ENCODE assay signal across 27 cellular contexts in the genomic region with DNA sequence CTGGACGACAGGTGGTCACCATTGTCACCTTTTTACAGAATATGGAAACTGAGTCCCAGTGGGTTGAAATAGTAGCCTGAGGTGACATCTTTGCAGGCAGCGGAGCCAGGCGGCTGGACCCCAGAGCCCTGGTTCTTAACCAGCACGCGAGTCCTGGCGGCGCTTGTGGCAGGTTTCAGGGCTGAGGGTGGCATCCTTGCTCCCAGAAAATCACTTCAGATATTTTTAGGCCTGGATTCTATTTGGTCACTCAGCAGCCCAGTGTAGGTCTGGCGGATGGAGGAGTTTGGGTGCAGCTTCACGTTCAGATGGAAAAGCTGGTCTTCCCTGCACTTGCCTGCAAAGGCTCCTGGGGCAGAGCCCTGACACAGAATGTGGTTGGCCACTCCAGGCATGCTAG.
"Had no signal": no experiment of that assay in that cellular context is flagged by ENCODE, and none has a peak within 500 bp of the region (broad histone marks: within the 10 kb centered on the region; RNA-seq: fewer than 3 reads in every experiment).

No MANE protein-coding gene starts in this region.

- H3K27me3 ChIP-seq: brain microvascular endothelial cell, gastroesophageal sphincter, neural progenitor cell, uterus had no signal

- H3K27me3 Mint-ChIP-seq: activated B cell treated with CpG ODN at 0.5 μM for 24 hours; activated CD8-positive, alpha-beta T cell treated with anti-CD3 and anti-CD28 coated beads for 36 hours; activated T-helper 17 cell treated with anti-CD3 and anti-CD28 coated beads, Interleukin-2, amount 50 U/mL, for 72 hours; effector memory CD8-positive, alpha-beta T cell; stimulated activated memory B cell treated with anti-CD40 and anti-IgM and Interleukin-4, amounts not matched to agents 10 μg/mL and 1 μg/mL and 100 μg/mL, for 72 hours had no signal

- H3K9ac ChIP-seq: neural progenitor cell had no signal

- H3K4me3 Mint-ChIP-seq: activated B cell treated with CpG ODN at 0.5 μM for 24 hours; activated CD8-positive, alpha-beta T cell treated with anti-CD3 and anti-CD28 coated beads for 36 hours; activated T-cell treated with anti-CD3 and anti-CD28 coated beads, Interleukin-2, amount 50 U/mL, for 4 hours; activated T-helper 17 cell treated with anti-CD3 and anti-CD28 coated beads, Interleukin-2, amount 50 U/mL, for 72 hours; effector memory CD8-positive, alpha-beta T cell; immature natural killer cell; natural killer cell; neural progenitor cell; stimulated activated memory B cell treated with anti-CD40 and anti-IgM and Interleukin-4, amounts not matched to agents 10 μg/mL and 1 μg/mL and 100 μg/mL, for 72 hours had no signal

- H3K36me3 ChIP-seq: brain microvascular endothelial cell, gastroesophageal sphincter, lower lobe of right lung, neural progenitor cell, uterus had no signal

- H3K4me3 ChIP-seq: gastroesophageal sphincter, lower lobe of right lung, neural progenitor cell, skin epidermis, uterus had no signal

- ATAC-seq: activated CD8-positive, alpha-beta T cell treated with anti-CD3 and anti-CD28 coated beads for 36 hours; activated T-cell treated with anti-CD3 and anti-CD28 coated beads, Interleukin-2, amount 50 U/mL, for 4 hours; activated T-helper 17 cell treated with anti-CD3 and anti-CD28 coated beads, Interleukin-2, amount 50 U/mL, for 72 hours; effector memory CD8-positive, alpha-beta T cell; gastroesophageal sphincter; lower lobe of right lung; natural killer cell; sciatic nerve; stimulated activated memory B cell treated with anti-CD40 and anti-IgM and Interleukin-4, amounts not matched to agents 10 μg/mL and 1 μg/mL and 100 μg/mL, for 72 hours had no signal

- DNase-seq: activated B cell treated with CpG ODN at 0.5 μM for 24 hours; activated CD4-positive, alpha-beta T cell treated with anti-CD3 and anti-CD28 coated beads, Interleukin-2, amount 50 U/mL, for 1 hour; activated CD8-positive, alpha-beta T cell treated with anti-CD3 and anti-CD28 coated beads for 36 hours; activated gamma-delta T cell treated with Interleukin-2 at 50 U/mL for 16 hours; activated naive CD4-positive, alpha-beta T cell treated with anti-CD3 and anti-CD28 coated beads, Interleukin-2, amount 50 U/mL, for 16 hours; activated T-cell treated with anti-CD3 and anti-CD28 coated beads, Interleukin-2, amount 50 U/mL, for 4 hours; amniotic stem cell; brain microvascular endothelial cell; cortex of kidney; effector memory CD8-positive, alpha-beta T cell; immature natural killer cell; kidney; lower lobe of right lung; mesenchymal stem cell; natural killer cell; stimulated activated CD4-positive, alpha-beta T cell treated with anti-CD3 and anti-CD28 coated beads, Interleukin-1b, Interleukin-23, amount 100 ng/mL, for 48 hours; stimulated activated CD4-positive, alpha-beta T cell treated with anti-CD3 and anti-CD28 coated beads, Interleukin-4, amount 100 ng/mL, for 4 hours; stimulated activated CD8-positive, alpha-beta memory T cell treated with anti-CD3 and anti-CD28 coated beads, Interleukin-4, amount 100 ng/mL, for 48 hours; T-helper 2 cell; trophoblast cell had no signal

- H3K4me1 ChIP-seq: neural progenitor cell, uterus had no signal

- H3K9me3 Mint-ChIP-seq: activated B cell treated with CpG ODN at 0.5 μM for 24 hours; activated CD8-positive, alpha-beta T cell treated with anti-CD3 and anti-CD28 coated beads for 36 hours; activated T-cell treated with anti-CD3 and anti-CD28 coated beads, Interleukin-2, amount 50 U/mL, for 4 hours; activated T-helper 17 cell treated with anti-CD3 and anti-CD28 coated beads, Interleukin-2, amount 50 U/mL, for 72 hours; effector memory CD8-positive, alpha-beta T cell; immature natural killer cell; natural killer cell; neural progenitor cell; stimulated activated memory B cell treated with anti-CD40 and anti-IgM and Interleukin-4, amounts not matched to agents 10 μg/mL and 1 μg/mL and 100 μg/mL, for 72 hours had no signal

- H3K27ac Mint-ChIP-seq: activated B cell treated with CpG ODN at 0.5 μM for 24 hours; activated CD8-positive, alpha-beta T cell treated with anti-CD3 and anti-CD28 coated beads for 36 hours; activated T-helper 17 cell treated with anti-CD3 and anti-CD28 coated beads, Interleukin-2, amount 50 U/mL, for 72 hours; effector memory CD8-positive, alpha-beta T cell; immature natural killer cell; natural killer cell; neural progenitor cell; stimulated activated memory B cell treated with anti-CD40 and anti-IgM and Interleukin-4, amounts not matched to agents 10 μg/mL and 1 μg/mL and 100 μg/mL, for 72 hours had no signal

- H3K4me1 Mint-ChIP-seq: activated T-helper 17 cell treated with anti-CD3 and anti-CD28 coated beads, Interleukin-2, amount 50 U/mL, for 72 hours had no signal

- H3K27ac ChIP-seq: brain microvascular endothelial cell, lower lobe of right lung, neural progenitor cell, skin epidermis, uterus had no signal

- H3K9me3 ChIP-seq: gastroesophageal sphincter, lower lobe of right lung, uterus had no signal

- H3K4me2 ChIP-seq: neural progenitor cell had no signal

- H3K36me3 Mint-ChIP-seq: immature natural killer cell, natural killer cell, neural progenitor cell had no signal
